19 cellular contexts compared by ENCODE assay signal in genomic region chr1:12021616-12022015, GRCh38. TPM values are rescaled to one million over a fixed set of nuclear protein-coding genes. Genes with fewer than 3 reads are reported as not detected.
"Had no signal": no experiment of that assay in that cellular context is flagged by ENCODE, and none has a peak within 500 bp of the region (broad histone marks: within the 10 kb centered on the region; RNA-seq: fewer than 3 reads in every experiment).

No MANE protein-coding gene starts in this region.

- H3K36me3 ChIP-seq: cardiac muscle cell had no signal

- H3K9me3 ChIP-seq: lower lobe of right lung, suprapubic skin had no signal

- H3K4me3 ChIP-seq: cardiac muscle cell, lower lobe of right lung, smooth muscle cell, suprapubic skin had no signal

- ATAC-seq: activated naive CD4-positive, alpha-beta T cell treated with anti-CD3 and anti-CD28 coated beads, Interleukin-2, amount 50 U/mL, for 72 hours; activated T-cell treated with anti-CD3 and anti-CD28 coated beads, Interleukin-2, amount 50 U/mL, for 4 hours; left cardiac atrium; lower lobe of right lung; right cardiac atrium had no signal

- H3K4me2 ChIP-seq: smooth muscle cell had no signal

- FAIRE-seq: frontal cortex had no signal

- H3K27me3 ChIP-seq: cardiac muscle cell, suprapubic skin had no signal

- H3K27ac ChIP-seq: cardiac muscle cell, lower lobe of right lung, suprapubic skin had no signal

- DNase-seq: activated CD4-positive, alpha-beta T cell treated with anti-CD3 and anti-CD28 coated beads, Interleukin-2, amount 50 U/mL, for 48 hours; activated CD4-positive, CD25-positive, alpha-beta regulatory T cell treated with anti-CD3 and anti-CD28 coated beads, Interleukin-2, amount 50 U/mL, for 72 hours; activated gamma-delta T cell; activated T-cell treated with anti-CD3 and anti-CD28 coated beads, Interleukin-2, amount 50 U/mL, for 4 hours; head of caudate nucleus; left cardiac atrium; lower lobe of right lung; midbrain; stimulated activated CD4-positive, alpha-beta T cell treated with anti-CD3 and anti-CD28 coated beads, Interleukin-4, amount 100 ng/mL, for 4 hours; stimulated activated CD8-positive, alpha-beta memory T cell treated with anti-CD3 and anti-CD28 coated beads, Interleukin-4, amount 100 ng/mL, for 48 hours; T1000 had no signal

RNA-seq across cellular contexts. Expression of gene TNFRSF8, which starts 41.5 kb away (rescaled TPM):
- total RNA-seq: dermis microvascular lymphatic vessel endothelial cell, frontal cortex, neural crest cell had no signal
- polyA plus RNA-seq: cardiac muscle cell had no signal
